Comparison of ENCODE assay signal across 9 cellular contexts in the genomic region with DNA sequence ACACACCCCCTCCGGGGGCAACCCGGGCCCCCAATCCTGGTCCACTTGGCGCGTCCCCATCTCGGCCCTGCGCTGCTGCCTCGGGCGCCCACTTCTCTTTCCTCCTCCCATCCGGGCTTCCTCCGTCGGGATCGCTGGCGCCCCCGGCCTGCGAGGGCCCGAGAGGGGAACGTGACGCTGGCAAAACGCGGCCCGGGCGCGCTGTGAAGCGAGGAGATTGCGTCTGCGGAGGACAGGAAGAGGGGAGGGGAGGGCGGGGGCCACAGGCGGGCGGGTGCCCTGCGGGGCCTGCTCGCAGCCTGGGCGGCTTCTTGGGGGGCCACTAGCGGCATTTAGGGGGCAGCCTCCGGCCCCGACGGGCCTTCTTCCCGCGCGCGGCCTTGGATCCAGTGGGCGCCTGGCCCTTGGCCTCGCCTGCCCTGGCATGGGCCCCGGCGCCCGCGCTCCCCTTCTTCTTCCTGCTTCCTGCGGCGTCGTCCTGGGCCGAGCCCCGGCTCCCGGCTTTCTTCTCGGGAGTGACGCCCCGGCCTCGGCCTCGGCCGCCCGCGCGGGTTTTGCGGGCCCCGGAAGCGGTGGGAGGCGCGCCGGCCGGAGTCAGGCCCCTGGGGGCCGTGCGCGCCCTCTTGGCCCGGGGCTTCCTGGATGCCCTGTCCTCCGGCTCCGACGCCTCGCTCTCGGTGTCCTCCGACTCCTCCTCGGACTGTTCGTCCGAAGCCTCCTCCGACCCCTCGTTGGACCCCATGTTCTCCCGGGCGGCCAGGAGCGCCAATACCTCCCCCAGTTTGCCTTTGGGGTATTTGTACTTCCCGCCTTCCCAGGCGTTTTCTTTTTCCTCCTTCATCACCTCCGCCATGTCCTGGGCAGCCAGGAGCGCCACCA. TPM values are rescaled to one million over a fixed set of nuclear protein-coding genes. Genes with fewer than 3 reads are reported as not detected.
DNase-seq lines count a peak whose midpoint lies in the region; ATAC-seq, FAIRE-seq and TF ChIP-seq lines count a peak whose summit lies in the region.
"Had no signal": no experiment of that assay in that cellular context is flagged by ENCODE, and none has a peak within 500 bp of the region (broad histone marks: within the 10 kb centered on the region; RNA-seq: fewer than 3 reads in every experiment).

No MANE protein-coding gene starts in this region.

- intact Hi-C loops in left lung (cut with DNase I), result no loop called here

- H3K4me3 ChIP-seq in bronchial epithelial cell (ENCODE audit: low read depth, low read length), result peak overlapping the region; percentile 18
- H3K4me3 ChIP-seq in left lung, result peak overlapping the region; percentile 28
- peak overlapping the region; percentile 68 for H3K4me3 ChIP-seq in thoracic aorta

- H3K4me1 ChIP-seq in left lung (peaks cover 9 to 35% of the 10 kb centered on the region in 2 donors), thoracic aorta (ENCODE audit: control insufficient read depth in 1 of 2, low read depth in 2 of 2) (peaks cover 21 to 53% of the 10 kb centered on the region in 2 donors)

- ATAC-seq in activated CD4-positive, CD25-positive, alpha-beta regulatory T cell treated with anti-CD3 and anti-CD28 coated beads, Interleukin-2, amount 50 U/mL, for 24 hours, result peak; percentile 20 to 32
- ATAC-seq in left lung (peak; percentile 6), thoracic aorta (ENCODE audit: insufficient number of reproducible peaks, low FRiP score, low read depth) (no peak), HG03520 (IDR thresholded peaks at IDR 0.05; ENCODE audit: unreplicated experiment) (no peak), esophagus mucosa (no peak), GM21447 (IDR thresholded peaks at IDR 0.05; ENCODE audit: unreplicated experiment) (no peak)

- H3K36me3 ChIP-seq in bronchial epithelial cell (ENCODE audit: control insufficient read depth, insufficient read depth, low read length) (no peaks in the 10 kb centered on the region), left lung (no peaks in the 10 kb centered on the region), thoracic aorta (no peaks in the 10 kb centered on the region)

- H3K27ac ChIP-seq in left lung (peak overlapping the region in 1 of 2 donors; percentile 37), thoracic aorta (peak overlapping the region; percentile 30 to 47)

- TF ChIP-seq CTCF in bronchial epithelial cell (IDR thresholded peaks at IDR 0.05; ENCODE audit: insufficient read depth, low read length, severe bottlenecking) (no peak), left lung (IDR thresholded peaks at IDR 0.05) (no peak), thoracic aorta (IDR thresholded peaks at IDR 0.05) (no peak)

- H3K9me3 ChIP-seq in left lung (no peaks in the 10 kb centered on the region), thoracic aorta (no peaks in the 10 kb centered on the region)

- FAIRE-seq in bronchial epithelial cell (lab: Jason Lieb, UNC), result no peak

- H3K27me3 ChIP-seq in bronchial epithelial cell (ENCODE audit: control insufficient read depth, insufficient read depth, low read length) (peaks cover 2% of the 10 kb centered on the region), left lung (peaks cover 24 to 85% of the 10 kb centered on the region in 2 donors), thoracic aorta (replicated peaks; ENCODE audit: insufficient read depth) (no peaks in the 10 kb centered on the region)

- DNase-seq in activated CD4-positive, CD25-positive, alpha-beta regulatory T cell treated with anti-CD3 and anti-CD28 coated beads, Interleukin-2, amount 50 U/mL, for 72 hours, result no peak
- no peak for DNase-seq in bronchial epithelial cell (ENCODE audit: low read depth)
- DNase-seq in left lung, result peak in 1 of 2 donors; percentile 81
- DNase-seq in thoracic aorta (ENCODE audit: low spot score), result no peak

RNA-seq across cellular contexts. Expression of a gene that starts 2.2 kb away (rescaled TPM):
- total RNA-seq in bronchial epithelial cell (under 0.01 TPM in 2 replicates), left lung (1 to 10 TPM; 1.4 to 2.1 TPM), thoracic aorta (1 to 10 TPM; 4.4 to 4.9 TPM), esophagus mucosa (0.08 TPM)
- total RNA-seq: LHCN-M2 had no signal

RNA-seq across cellular contexts. Expression of a gene that starts 22.1 kb away (rescaled TPM):
- total RNA-seq in bronchial epithelial cell, result 0.79 and 4.2 TPM in 2 replicates
- total RNA-seq in left lung, result 1 to 10 TPM; 1.5 to 3.8 TPM
- 10 to 100 TPM in 1 of 2 donors, 1 to 10 TPM in 1; 5.1 to 14.6 TPM for total RNA-seq in thoracic aorta
- 0.12 TPM for total RNA-seq in esophagus mucosa

Comparison
In these comparisons a context has a peak if more than half of its experiments do, and no peak if none do; other contexts are left out.
1. ATAC-seq: peak in activated CD4-positive, CD25-positive, alpha-beta regulatory T cell treated with anti-CD3 and anti-CD28 coated beads, Interleukin-2, amount 50 U/mL, for 24 hours (2 of 2) and left lung (single experiment); none in thoracic aorta (single experiment), HG03520 (single experiment), esophagus mucosa (single experiment) and GM21447 (single experiment).
2. H3K4me3 ChIP-seq: peak in every context shown above with its lines; median percentile 68 in thoracic aorta; 28 in left lung; 18 in bronchial epithelial cell.